ENCODE assay signal across 6 cellular contexts in the genomic region with DNA sequence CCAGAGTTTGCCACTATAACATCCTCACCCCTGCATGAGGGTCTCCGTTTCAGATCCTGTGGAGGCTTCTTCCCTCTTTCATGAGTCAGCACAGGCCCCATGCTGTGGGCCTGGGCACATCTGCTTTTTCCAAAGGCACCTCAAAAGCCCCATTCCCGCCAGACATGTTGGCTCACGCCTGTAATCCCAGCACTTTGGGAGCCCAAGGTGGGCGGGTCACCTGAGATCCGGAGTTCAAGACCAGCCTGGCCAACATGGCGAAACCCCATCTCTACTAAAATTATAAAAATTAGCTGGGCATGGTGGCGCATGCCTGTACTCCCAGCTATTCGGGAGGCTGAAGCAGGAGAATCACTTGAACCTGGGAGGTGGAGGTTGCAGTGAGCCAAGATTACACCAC. TPM values are rescaled to one million over a fixed set of nuclear protein-coding genes. Genes with fewer than 3 reads are reported as not detected.
DNase-seq lines count a peak whose midpoint lies in the region; ATAC-seq and TF ChIP-seq lines count a peak whose summit lies in the region.
"Not testable (repeated sequence)": the region's sequence is repeated elsewhere in the genome, so short reads cannot be mapped to it uniquely, and the experiment has no call there.

No MANE protein-coding gene starts in this region.

- H3K4me1 Mint-ChIP-seq in chondrocyte (ENCODE audit: low read depth) = not testable (repeated sequence)
- H3K4me1 Mint-ChIP-seq in neural crest cell = peaks cover 39% of the 10 kb centered on the region

- H3K9me3 Mint-ChIP-seq in chondrocyte (ENCODE audit: low read depth); neural crest cell: not testable (repeated sequence)

- DNase-seq in chondrocyte (ENCODE audit: low spot score) (peak; percentile 39), Right ventricle myocardium inferior (ENCODE audit: missing footprints) (peak; percentile 55), left ventricle myocardium superior (peak; percentile 6), posterior vena cava (ENCODE audit: low spot score) (peak; percentile 20), upper lobe of right lung (peak; percentile 27)
- not testable (repeated sequence) for DNase-seq in neural crest cell (ENCODE audit: low read depth, low spot score)

- ATAC-seq in Right ventricle myocardium inferior, left ventricle myocardium superior, upper lobe of right lung: not testable (repeated sequence)

- not testable (repeated sequence) for H3K4me3 Mint-ChIP-seq in chondrocyte (ENCODE audit: unreplicated experiment); neural crest cell

- H3K36me3 ChIP-seq in upper lobe of right lung = not testable (repeated sequence)

- not testable (repeated sequence) for H3K36me3 Mint-ChIP-seq in chondrocyte (ENCODE audit: low read depth); neural crest cell (ENCODE audit: low read depth)

- H3K27ac ChIP-seq in upper lobe of right lung = not testable (repeated sequence)

- not testable (repeated sequence) for H3K4me3 ChIP-seq in upper lobe of right lung

- H3K27me3 Mint-ChIP-seq in chondrocyte (ENCODE audit: low read depth); neural crest cell (ENCODE audit: low read depth): not testable (repeated sequence)

- not testable (repeated sequence) for H3K9me3 ChIP-seq in upper lobe of right lung

- intact Hi-C loops in Right ventricle myocardium inferior (cut with DNase I); left ventricle myocardium superior (cut with micrococcal nuclease); posterior vena cava (cut with DNase I); upper lobe of right lung (cut with DNase I): not testable (repeated sequence)

- H3K4me1 ChIP-seq in upper lobe of right lung = not testable (repeated sequence)

- not testable (repeated sequence) for TF ChIP-seq CTCF in chondrocyte (IDR thresholded peaks at IDR 0.05); neural crest cell (conservative IDR thresholded peaks at IDR 0.05); upper lobe of right lung (IDR thresholded peaks at IDR 0.05)

- H3K27ac Mint-ChIP-seq in chondrocyte (ENCODE audit: unreplicated experiment) = not testable (repeated sequence)
- H3K27ac Mint-ChIP-seq in neural crest cell (ENCODE audit: unreplicated experiment) = peak overlapping the region; percentile 50

- H3K27me3 ChIP-seq in upper lobe of right lung = not testable (repeated sequence)

RNA-seq across cellular contexts. Expression of a gene that starts 9.4 kb away (rescaled TPM):
- total RNA-seq in chondrocyte = 5.8 to 8.7 TPM (median 6.0 TPM) in 3 replicates
- total RNA-seq in Right ventricle myocardium inferior = 337 TPM
- 580 TPM for total RNA-seq in left ventricle myocardium superior
- 52.5 and 58.9 TPM in 2 replicates for total RNA-seq in neural crest cell
- total RNA-seq in posterior vena cava = 1 to 10 TPM; 5.8 to 8.6 TPM
- 48.1 TPM for total RNA-seq in upper lobe of right lung

RNA-seq across cellular contexts. Expression of a gene that starts 24.8 kb away (rescaled TPM):
- total RNA-seq in chondrocyte (10.4 to 16.4 TPM (median 13.0 TPM) in 3 replicates), Right ventricle myocardium inferior (13.0 TPM), left ventricle myocardium superior (15.3 TPM), neural crest cell (34.0 and 35.6 TPM in 2 replicates), posterior vena cava (10 to 100 TPM in 1 of 2 donors, 1 to 10 TPM in 1; 9.9 to 13.5 TPM), upper lobe of right lung (22.0 TPM)
